12 cellular contexts compared by ENCODE assay signal in the genomic region with DNA sequence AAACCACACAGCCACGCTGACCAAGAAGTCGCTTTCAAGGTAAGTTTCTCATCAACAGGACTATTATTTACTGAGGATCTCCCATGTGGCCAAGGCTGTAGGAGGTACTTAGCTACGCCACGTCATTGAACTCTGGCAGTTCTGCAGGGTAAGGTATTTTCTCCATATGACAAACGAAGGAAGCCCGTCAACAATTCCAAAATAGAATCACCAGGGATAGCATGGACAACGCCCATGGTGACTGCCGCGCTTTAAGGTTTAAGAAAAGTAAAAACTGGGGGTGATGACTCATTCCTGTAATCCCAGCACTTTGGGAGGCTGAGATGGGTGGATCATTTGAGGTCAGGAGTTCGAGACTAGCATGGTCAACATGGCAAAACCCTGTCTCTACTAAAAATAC. TPM values are rescaled to one million over a fixed set of nuclear protein-coding genes. Genes with fewer than 3 reads are reported as not detected.
DNase-seq lines count a peak whose midpoint lies in the region; ATAC-seq and TF ChIP-seq lines count a peak whose summit lies in the region.
"Had no signal": no experiment of that assay in that cellular context is flagged by ENCODE, and none has a peak within 500 bp of the region (broad histone marks: within the 10 kb centered on the region; RNA-seq: fewer than 3 reads in every experiment).

No MANE protein-coding gene starts in this region.

- H3K9me3 Mint-ChIP-seq in activated naive CD4-positive, alpha-beta T cell treated with anti-CD3 and anti-CD28 coated beads, Interleukin-2, amount 50 U/mL, for 72 hours: no peaks in the 10 kb centered on the region

- H3K27ac ChIP-seq in sigmoid colon: peak overlapping the region in 3 of 4 donors; percentile 79 to 90 (median 85)
- H3K27ac ChIP-seq: SK-N-MC had no signal

- DNase-seq in EL (peak; percentile 35), fibroblast of gingiva (ENCODE audit: low read depth) (peak; percentile 61), sigmoid colon (no peak), AG20443 (ENCODE audit: low spot score) (no peak), amygdala (lab: John Stamatoyannopoulos, UW) (no peak)
- DNase-seq in activated naive CD4-positive, alpha-beta T cell treated with anti-CD3 and anti-CD28 coated beads, Interleukin-2, amount 50 U/mL, for 72 hours (ENCODE audit: low spot score in 2 of 2): no peak
- DNase-seq: central memory CD4-positive, alpha-beta T cell; kidney glomerular epithelial cell; stimulated activated CD4-positive, alpha-beta T cell treated with anti-CD3 and anti-CD28 coated beads, Interleukin-12 subunit alpha, Interleukin-12 subunit beta, amount 100 ng/mL, for 4 hours had no signal

- TF ChIP-seq POLR2A in sigmoid colon (IDR thresholded peaks at IDR 0.05): no peak

- intact Hi-C loops in sigmoid colon (cut with DNase I): no loop called here

- H3K27ac Mint-ChIP-seq in activated naive CD4-positive, alpha-beta T cell treated with anti-CD3 and anti-CD28 coated beads, Interleukin-2, amount 50 U/mL, for 72 hours: no peak overlapping the region

- no peak for TF ChIP-seq EP300 in sigmoid colon (IDR thresholded peaks at IDR 0.05)

- H3K4me3 ChIP-seq in sigmoid colon: no peak overlapping the region
- H3K4me3 ChIP-seq: SK-N-MC had no signal

- no peaks in the 10 kb centered on the region for H3K9me3 ChIP-seq in sigmoid colon

- no peak for TF ChIP-seq CTCF in sigmoid colon (IDR thresholded peaks at IDR 0.05)

- peaks cover 0 to 21% (median 0%) of the 10 kb centered on the region in 4 donors for H3K36me3 ChIP-seq in sigmoid colon

- no peaks in the 10 kb centered on the region for H3K27me3 ChIP-seq in sigmoid colon

- ATAC-seq in SK-N-SH treated with all-trans-retinoic acid at 6 μM for 48 hours (no peak), HG03135 (IDR thresholded peaks at IDR 0.05; ENCODE audit: unreplicated experiment) (no peak)
- ATAC-seq in activated naive CD4-positive, alpha-beta T cell treated with anti-CD3 and anti-CD28 coated beads, Interleukin-2, amount 50 U/mL, for 72 hours: no peak

- H3K36me3 Mint-ChIP-seq in activated naive CD4-positive, alpha-beta T cell treated with anti-CD3 and anti-CD28 coated beads, Interleukin-2, amount 50 U/mL, for 72 hours: peaks cover 0 to 14% of the 10 kb centered on the region in 2 donors

- H3K4me1 ChIP-seq in sigmoid colon: peaks cover 0 to 79% (median 71%) of the 10 kb centered on the region in 4 donors

- WGBS in sigmoid colon, 2 donors: 87 to 89% methylated on average over 10 of the region's 10 CpGs

TF ChIP-seq in SK-N-SH treated with all-trans-retinoic acid at 6 μM for 48 hours, 23 proteins besides CTCF, POLR2A, EP300 and RAD21:
- TF ChIP-seq TOX (CRISPR knock-in tag; IDR thresholded peaks at IDR 0.05; ENCODE audit: borderline replicate concordance) (peak; percentile 7; the same call in 1 of the 2 replicates), BACH2 (CRISPR knock-in tag; IDR thresholded peaks at IDR 0.05; ENCODE audit: borderline replicate concordance) (no peak), OSR1 (CRISPR knock-in tag; IDR thresholded peaks at IDR 0.05) (no peak)
- TF ChIP-seq, protein P1, sequence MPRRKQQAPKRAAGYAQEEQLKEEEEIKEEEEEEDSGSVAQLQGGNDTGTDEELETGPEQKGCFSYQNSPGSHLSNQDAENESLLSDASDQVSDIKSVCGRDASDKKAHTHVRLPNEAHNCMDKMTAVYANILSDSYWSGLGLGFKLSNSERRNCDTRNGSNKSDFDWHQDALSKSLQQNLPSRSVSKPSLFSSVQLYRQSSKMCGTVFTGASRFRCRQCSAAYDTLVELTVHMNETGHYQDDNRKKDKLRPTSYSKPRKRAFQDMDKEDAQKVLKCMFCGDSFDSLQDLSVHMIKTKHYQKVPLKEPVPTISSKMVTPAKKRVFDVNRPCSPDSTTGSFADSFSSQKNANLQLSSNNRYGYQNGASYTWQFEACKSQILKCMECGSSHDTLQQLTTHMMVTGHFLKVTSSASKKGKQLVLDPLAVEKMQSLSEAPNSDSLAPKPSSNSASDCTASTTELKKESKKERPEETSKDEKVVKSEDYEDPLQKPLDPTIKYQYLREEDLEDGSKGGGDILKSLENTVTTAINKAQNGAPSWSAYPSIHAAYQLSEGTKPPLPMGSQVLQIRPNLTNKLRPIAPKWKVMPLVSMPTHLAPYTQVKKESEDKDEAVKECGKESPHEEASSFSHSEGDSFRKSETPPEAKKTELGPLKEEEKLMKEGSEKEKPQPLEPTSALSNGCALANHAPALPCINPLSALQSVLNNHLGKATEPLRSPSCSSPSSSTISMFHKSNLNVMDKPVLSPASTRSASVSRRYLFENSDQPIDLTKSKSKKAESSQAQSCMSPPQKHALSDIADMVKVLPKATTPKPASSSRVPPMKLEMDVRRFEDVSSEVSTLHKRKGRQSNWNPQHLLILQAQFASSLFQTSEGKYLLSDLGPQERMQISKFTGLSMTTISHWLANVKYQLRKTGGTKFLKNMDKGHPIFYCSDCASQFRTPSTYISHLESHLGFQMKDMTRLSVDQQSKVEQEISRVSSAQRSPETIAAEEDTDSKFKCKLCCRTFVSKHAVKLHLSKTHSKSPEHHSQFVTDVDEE (CRISPR knock-in tag; IDR thresholded peaks at IDR 0.05): no peak

RNA-seq across cellular contexts. Expression of a gene that starts 28.6 kb away (rescaled TPM):
- total RNA-seq in sigmoid colon: 10 to 100 TPM in 3 of 4 donors, 1 to 10 TPM in 1; 9.9 to 19.7 (median 12.6) TPM
- polyA plus RNA-seq in sigmoid colon: 10 to 100 TPM in 1 of 3 donors, 1 to 10 TPM in 2; 3.6 to 10.1 (median 5.1) TPM
- total RNA-seq in activated naive CD4-positive, alpha-beta T cell treated with anti-CD3 and anti-CD28 coated beads, Interleukin-2, amount 50 U/mL, for 72 hours: 10 to 100 TPM; 25.3 to 36.0 TPM

RNA-seq across cellular contexts. Expression of a gene that starts 51.1 kb away (rescaled TPM):
- total RNA-seq in sigmoid colon: not detected
- polyA plus RNA-seq in sigmoid colon: 1 to 10 TPM; 1.0 to 9.0 (median 4.2) TPM
- total RNA-seq in activated naive CD4-positive, alpha-beta T cell treated with anti-CD3 and anti-CD28 coated beads, Interleukin-2, amount 50 U/mL, for 72 hours: not detected

Comparison
In these comparisons a context has a peak if more than half of its experiments do, and no peak if none do; other contexts are left out.
1. DNase-seq: peak in EL (single experiment) and fibroblast of gingiva (single experiment); none in sigmoid colon (single experiment), activated naive CD4-positive, alpha-beta T cell treated with anti-CD3 and anti-CD28 coated beads, Interleukin-2, amount 50 U/mL, for 72 hours (0 of 2), AG20443 (single experiment) and amygdala (0 of 56).